Comparison of ENCODE assay signal across 25 cellular contexts in the genomic region with DNA sequence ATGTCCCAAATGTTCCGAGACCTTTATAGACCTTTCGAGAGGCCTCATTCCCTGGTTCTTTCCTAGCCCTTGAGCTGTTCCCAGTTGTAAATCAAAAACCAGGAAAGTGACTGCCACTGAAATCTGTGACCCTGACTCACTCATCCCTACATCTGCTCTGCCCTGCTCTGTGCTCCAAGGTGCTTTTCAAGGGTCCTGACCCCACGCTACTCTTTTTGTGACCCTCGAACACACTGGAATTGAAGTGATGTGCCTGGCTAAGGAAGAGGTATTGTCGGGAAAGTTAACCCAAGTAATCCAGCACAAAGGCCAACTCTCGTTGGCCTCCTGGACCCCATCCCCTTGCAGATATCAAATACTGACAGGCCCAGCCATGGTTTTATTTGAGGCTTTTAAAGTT.
DNase-seq lines count a peak whose midpoint lies in the region; ATAC-seq, FAIRE-seq and TF ChIP-seq lines count a peak whose summit lies in the region.
"Had no signal": no experiment of that assay in that cellular context is flagged by ENCODE, and none has a peak within 500 bp of the region (broad histone marks: within the 10 kb centered on the region; RNA-seq: fewer than 3 reads in every experiment).

No MANE protein-coding gene starts in this region.

- ATAC-seq in activated naive CD8-positive, alpha-beta T cell treated with anti-CD3 and anti-CD28 coated beads, Interleukin-2, amount 10 ng/mL, durations not matched to agents 7 days and 5 days (ENCODE audit: low read depth): no peak
- no peak for ATAC-seq in activated naive CD8-positive, alpha-beta T cell treated with anti-CD3 and anti-CD28 coated beads, Interleukin-2, amount 50 U/mL, for 24 hours
- ATAC-seq in HG03378 (IDR thresholded peaks at IDR 0.05; ENCODE audit: unreplicated experiment): no peak
- ATAC-seq: GM12878 had no signal

- no peak for FAIRE-seq in GM12892 (lab: Jason Lieb, UNC)
- FAIRE-seq: A204.1, GM12878, GM19239 had no signal

- no peak overlapping the region for H3K4me3 Mint-ChIP-seq in activated naive CD8-positive, alpha-beta T cell treated with anti-CD3 and anti-CD28 coated beads, Interleukin-2, amount 10 ng/mL, durations not matched to agents 7 days and 5 days
- H3K4me3 Mint-ChIP-seq in activated naive CD8-positive, alpha-beta T cell treated with anti-CD3 and anti-CD28 coated beads, Interleukin-2, amount 50 U/mL, for 24 hours: no peak overlapping the region
- H3K4me3 Mint-ChIP-seq in neural crest cell: no peak overlapping the region
- H3K4me3 Mint-ChIP-seq: CD14-positive monocyte; CD4-positive, alpha-beta memory T cell; CD4-positive, CD25-positive, alpha-beta regulatory T cell; CD8-positive, alpha-beta memory T cell had no signal

- TF ChIP-seq POLR2A in GM12892 (IDR thresholded peaks at IDR 0.05; ENCODE audit: low read depth, low read length): no peak

- peaks cover 2% of the 10 kb centered on the region for H3K4me1 Mint-ChIP-seq in activated naive CD8-positive, alpha-beta T cell treated with anti-CD3 and anti-CD28 coated beads, Interleukin-2, amount 10 ng/mL, durations not matched to agents 7 days and 5 days
- H3K4me1 Mint-ChIP-seq in activated naive CD8-positive, alpha-beta T cell treated with anti-CD3 and anti-CD28 coated beads, Interleukin-2, amount 50 U/mL, for 24 hours: no peaks in the 10 kb centered on the region
- H3K4me1 Mint-ChIP-seq in neural crest cell: no peaks in the 10 kb centered on the region
- H3K4me1 Mint-ChIP-seq: CD14-positive monocyte; CD4-positive, alpha-beta memory T cell had no signal

- POLR2A ChIA-PET in activated naive CD8-positive, alpha-beta T cell treated with anti-CD3 and anti-CD28 coated beads, Interleukin-2, amount 10 ng/mL, durations not matched to agents 7 days and 5 days (lab: Charles Lee): no interaction called here

- no peaks in the 10 kb centered on the region for H3K36me3 Mint-ChIP-seq in activated naive CD8-positive, alpha-beta T cell treated with anti-CD3 and anti-CD28 coated beads, Interleukin-2, amount 10 ng/mL, durations not matched to agents 7 days and 5 days
- H3K36me3 Mint-ChIP-seq in activated naive CD8-positive, alpha-beta T cell treated with anti-CD3 and anti-CD28 coated beads, Interleukin-2, amount 50 U/mL, for 24 hours (ENCODE audit: low read depth): no peaks in the 10 kb centered on the region
- peaks cover 7% of the 10 kb centered on the region for H3K36me3 Mint-ChIP-seq in neural crest cell (ENCODE audit: low read depth)
- H3K36me3 Mint-ChIP-seq: CD14-positive monocyte; CD4-positive, CD25-positive, alpha-beta regulatory T cell had no signal

- peak overlapping the region; percentile 5 for H3K27ac Mint-ChIP-seq in activated naive CD8-positive, alpha-beta T cell treated with anti-CD3 and anti-CD28 coated beads, Interleukin-2, amount 10 ng/mL, durations not matched to agents 7 days and 5 days
- no peak overlapping the region for H3K27ac Mint-ChIP-seq in activated naive CD8-positive, alpha-beta T cell treated with anti-CD3 and anti-CD28 coated beads, Interleukin-2, amount 50 U/mL, for 24 hours
- H3K27ac Mint-ChIP-seq in neural crest cell (ENCODE audit: unreplicated experiment): peak overlapping the region; percentile 68
- H3K27ac Mint-ChIP-seq: CD4-positive, alpha-beta memory T cell; CD4-positive, CD25-positive, alpha-beta regulatory T cell; CD8-positive, alpha-beta memory T cell had no signal

- no peak for TF ChIP-seq CTCF in neural crest cell (conservative IDR thresholded peaks at IDR 0.05)

- peaks cover 4% of the 10 kb centered on the region for H3K9me3 Mint-ChIP-seq in activated naive CD8-positive, alpha-beta T cell treated with anti-CD3 and anti-CD28 coated beads, Interleukin-2, amount 10 ng/mL, durations not matched to agents 7 days and 5 days
- H3K9me3 Mint-ChIP-seq in activated naive CD8-positive, alpha-beta T cell treated with anti-CD3 and anti-CD28 coated beads, Interleukin-2, amount 50 U/mL, for 24 hours: no peaks in the 10 kb centered on the region
- H3K9me3 Mint-ChIP-seq in neural crest cell: peaks cover 5% of the 10 kb centered on the region

- H3K27me3 Mint-ChIP-seq in activated naive CD8-positive, alpha-beta T cell treated with anti-CD3 and anti-CD28 coated beads, Interleukin-2, amount 10 ng/mL, durations not matched to agents 7 days and 5 days: no peaks in the 10 kb centered on the region
- H3K27me3 Mint-ChIP-seq in activated naive CD8-positive, alpha-beta T cell treated with anti-CD3 and anti-CD28 coated beads, Interleukin-2, amount 50 U/mL, for 24 hours: no peaks in the 10 kb centered on the region
- H3K27me3 Mint-ChIP-seq in neural crest cell (ENCODE audit: low read depth): no peaks in the 10 kb centered on the region
- H3K27me3 Mint-ChIP-seq: CD4-positive, alpha-beta memory T cell; CD8-positive, alpha-beta memory T cell had no signal

- no peak for DNase-seq in activated naive CD8-positive, alpha-beta T cell treated with anti-CD3 and anti-CD28 coated beads, Interleukin-2, amount 10 ng/mL, durations not matched to agents 7 days and 5 days
- no peak for DNase-seq in activated naive CD8-positive, alpha-beta T cell treated with anti-CD3 and anti-CD28 coated beads, Interleukin-2, amount 50 U/mL, for 24 hours
- peak; percentile 71 for DNase-seq in SK-N-DZ (ENCODE audit: low spot score)
- no peak for DNase-seq in neural crest cell (ENCODE audit: low read depth, low spot score)
- DNase-seq in GM12892 (ENCODE audit: insufficient read length): no peak
- DNase-seq: 8988T; ACHN; BE2C; C1 segment of cervical spinal cord; CD4-positive, alpha-beta memory T cell; CD4-positive, CD25-positive, alpha-beta regulatory T cell; CD8-positive, alpha-beta memory T cell; COR-L47; DMS 273 treated with DMSO at 0.1 percent for 48 hours; DMS153; DMS53; DMS79; DND-41; EL; GDM1 had no signal
